10 cellular contexts compared by ENCODE assay signal in genomic region chr9:120394058-120394669, GRCh38.
DNase-seq lines count a peak whose midpoint lies in the region; ATAC-seq and TF ChIP-seq lines count a peak whose summit lies in the region.
"Had no signal": no experiment of that assay in that cellular context is flagged by ENCODE, and none has a peak within 500 bp of the region (broad histone marks: within the 10 kb centered on the region; RNA-seq: fewer than 3 reads in every experiment).

No MANE protein-coding gene starts in this region.

- CTCF ChIA-PET in RWPE1 (lab: Yijun Ruan, JAX): interaction anchor here (0.6 kb wide), 2 partner anchors 11 to 450 kb away, joined by 3 to 5 read pairs; no protein-coding TSS in a partner anchor

- H3K4me3 ChIP-seq in choroid plexus epithelial cell (ENCODE audit: low read depth, low read length): no peak overlapping the region
- H3K4me3 ChIP-seq: gastroesophageal sphincter had no signal

- intact Hi-C loops in sciatic nerve (cut with DNase I): no loop called here

- POLR2A ChIA-PET in RWPE1 (lab: Yijun Ruan, JAX; ENCODE audit: low non-redundant PET): no interaction called here

- in situ Hi-C loops in GM13977 (cut with MboI; ENCODE audit: low pct_unique_long_range_greater_than_20kb, low sequenced_read_pairs, unreplicated experiment): no loop called here

- TF ChIP-seq CTCF in RWPE1 (conservative IDR thresholded peaks at IDR 0.05; ENCODE audit: low read depth) (no peak), choroid plexus epithelial cell (conservative IDR thresholded peaks at IDR 0.05; ENCODE audit: low read depth, low read length) (peak; percentile 14), GM13977 (IDR thresholded peaks at IDR 0.05; ENCODE audit: extremely low read depth, insufficient read depth, missing control alignments) (no peak)

- ATAC-seq in sciatic nerve (peak; percentile 38), HG03039 (IDR thresholded peaks at IDR 0.05; ENCODE audit: unreplicated experiment) (no peak)
- ATAC-seq: gastroesophageal sphincter had no signal

- DNase-seq in ELR (ENCODE audit: low read depth): peak; percentile 93
- peak; percentile 81 for DNase-seq in RWPE1 (ENCODE audit: low spot score)
- peak; percentile 93 for DNase-seq in choroid plexus epithelial cell (ENCODE audit: low read depth)
- no peak for DNase-seq in sciatic nerve (ENCODE audit: low spot score)
- DNase-seq in retina: no peak
- DNase-seq in NCI-H2171 (lab: John Stamatoyannopoulos, UW): no peak
- no peak for DNase-seq in GM13977 (ENCODE audit: low spot score)
- DNase-seq: RPMI8226 had no signal

- H3K27ac ChIP-seq in RWPE1: peak overlapping the region; percentile 50
- H3K27ac ChIP-seq: gastroesophageal sphincter had no signal

Comparison
In these comparisons a context has a peak if more than half of its experiments do, and no peak if none do; other contexts are left out.
1. DNase-seq: peak in ELR (single experiment), RWPE1 (single experiment) and choroid plexus epithelial cell (single experiment); none in sciatic nerve (single experiment), retina (single experiment), NCI-H2171 (single experiment) and GM13977 (single experiment).